In genomic region chr6:37311666-37312473, GRCh38 we compare ENCODE assay signal across 1 cellular context.
TF ChIP-seq lines count a peak whose summit lies in the region.

No MANE protein-coding gene starts in this region.

TF ChIP-seq in HepG2, 621 proteins besides CTCF, POLR2A, EP300 and RAD21:
- no peak for TF ChIP-seq SIN3B (IDR thresholded peaks at IDR 0.05; ENCODE audit: low read length)
- no peak for TF ChIP-seq MLLT10 (CRISPR knock-in tag; IDR thresholded peaks at IDR 0.05)
- no peak for TF ChIP-seq ZSCAN5A (CRISPR knock-in tag; IDR thresholded peaks at IDR 0.05; ENCODE audit: borderline replicate concordance)
- no peak for TF ChIP-seq ZBTB10 (CRISPR knock-in tag; IDR thresholded peaks at IDR 0.05; ENCODE audit: borderline replicate concordance)
- TF ChIP-seq PAX8 (CRISPR knock-in tag; IDR thresholded peaks at IDR 0.05; ENCODE audit: borderline replicate concordance) = no peak
- no peak for TF ChIP-seq ZNF350 (CRISPR knock-in tag; IDR thresholded peaks at IDR 0.05; ENCODE audit: borderline replicate concordance, low read depth)
- no peak for TF ChIP-seq ZMYM3 (CRISPR knock-in tag; IDR thresholded peaks at IDR 0.05)
- TF ChIP-seq ZNF432 (CRISPR knock-in tag; IDR thresholded peaks at IDR 0.05; ENCODE audit: borderline replicate concordance) = no peak
- TF ChIP-seq CBFB (CRISPR knock-in tag; IDR thresholded peaks at IDR 0.05) = no peak
- no peak for TF ChIP-seq ZBTB20 (CRISPR knock-in tag; IDR thresholded peaks at IDR 0.05; ENCODE audit: borderline replicate concordance, low read depth)
- TF ChIP-seq ZSCAN9 (CRISPR knock-in tag; IDR thresholded peaks at IDR 0.05; ENCODE audit: borderline replicate concordance) = no peak
- no peak for TF ChIP-seq RAD51 (IDR thresholded peaks at IDR 0.05; ENCODE audit: borderline replicate concordance)
